Comparison of ENCODE assay signal across 29 cellular contexts in the genomic region with DNA sequence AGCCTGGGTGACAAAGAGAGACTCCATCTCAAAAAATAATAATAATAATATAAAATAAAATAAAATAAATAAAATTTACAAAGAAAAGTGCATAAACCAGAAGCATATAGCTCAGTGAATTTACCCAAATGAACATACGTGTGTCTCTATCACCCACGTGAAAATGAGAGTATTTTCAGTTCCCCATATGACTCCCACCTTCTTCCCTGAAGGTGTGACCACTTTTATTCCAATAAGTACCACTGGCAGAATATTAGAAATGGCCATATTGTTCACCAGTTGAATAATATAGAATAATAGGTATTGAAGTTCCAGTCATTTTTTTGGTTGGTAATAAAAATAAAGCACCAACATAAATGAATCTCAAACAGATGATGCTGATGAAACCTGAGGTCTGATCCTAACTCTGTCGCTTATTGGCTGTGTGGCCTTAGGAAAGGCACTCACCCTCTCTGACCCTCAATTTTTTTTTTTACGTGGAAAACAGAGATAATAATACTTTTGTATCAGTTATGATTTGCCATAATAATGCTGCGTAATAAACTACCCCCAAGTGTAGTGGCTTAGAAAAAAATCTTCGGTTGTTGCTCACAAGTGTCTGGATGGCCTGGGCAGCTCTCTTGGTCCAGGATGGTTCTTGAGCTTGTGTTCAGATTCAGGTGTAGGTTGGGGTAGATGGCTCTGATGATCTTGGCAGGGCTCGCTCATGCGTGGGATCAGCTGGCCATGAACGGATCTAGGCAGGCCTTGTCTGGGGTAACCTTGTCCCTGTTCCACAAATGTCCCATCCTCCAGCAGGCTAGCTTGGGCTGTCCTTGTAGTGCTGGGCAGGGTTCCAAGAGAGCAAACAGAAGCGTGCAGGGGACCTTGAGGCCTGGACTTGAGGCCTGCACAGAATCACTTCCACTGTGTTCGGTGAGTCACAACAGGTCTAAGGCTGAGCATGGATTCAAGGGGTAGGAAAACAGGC.
DNase-seq lines count a peak whose midpoint lies in the region; ATAC-seq, FAIRE-seq and TF ChIP-seq lines count a peak whose summit lies in the region.
"Had no signal": no experiment of that assay in that cellular context is flagged by ENCODE, and none has a peak within 500 bp of the region (broad histone marks: within the 10 kb centered on the region; RNA-seq: fewer than 3 reads in every experiment).

No MANE protein-coding gene starts in this region.

- TF ChIP-seq RAD21 in K562 (CRISPR knock-in tag; conservative IDR thresholded peaks at IDR 0.05 in 1 of 2, IDR thresholded peaks at IDR 0.05 in 1 of 2) = no peak

- TF ChIP-seq CTCF in right atrium auricular region (IDR thresholded peaks at IDR 0.05) (no peak), K562 (IDR thresholded peaks at IDR 0.05 in 2 of 3, conservative IDR thresholded peaks at IDR 0.05 in 1 of 3; ENCODE audit: insufficient read depth in 2 of 3, low read depth in 1 of 3, low read length in 3 of 3) (no peak), mucosa of descending colon (IDR thresholded peaks at IDR 0.05) (no peak), stomach (IDR thresholded peaks at IDR 0.05) (no peak)

- POLR2A ChIA-PET in K562 (lab: Yijun Ruan, JAX) = no interaction called here
- POLR2A ChIA-PET in naive thymus-derived CD8-positive, alpha-beta T cell (lab: Charles Lee) = no interaction called here

- no peak for TF ChIP-seq POLR2A in K562 (conservative IDR thresholded peaks at IDR 0.05)
- no peak for TF ChIP-seq POLR2A in stomach (IDR thresholded peaks at IDR 0.05)

- no peak overlapping the region for H3K4me3 Mint-ChIP-seq in naive thymus-derived CD8-positive, alpha-beta T cell
- H3K4me3 Mint-ChIP-seq: activated CD4-positive, alpha-beta memory T cell treated with anti-CD3 and anti-CD28 coated beads for 36 hours; activated naive CD4-positive, alpha-beta T cell treated with anti-CD3 and anti-CD28 coated beads for 36 hours; CD14-positive monocyte; dendritic cell treated with granulocyte-macrophage colony-stimulating factor and Interleukin-4, amounts not matched to agents 40 ng/mL and 50 ng/mL, for 4 days; endodermal cell; memory B cell; stimulated activated effector memory CD8-positive, alpha-beta T cell treated with anti-CD3 and anti-CD28 coated beads, Interleukin-12 subunit alpha, Interleukin-12 subunit beta, amount 100 ng/mL, for 72 hours; T-helper 2 cell treated with Interferon-gamma antibody and Interleukin-4, amounts not matched to agents 5 μg/mL and 100 μg/mL, for 36 hours had no signal

- no peak overlapping the region for H3K9ac ChIP-seq in K562 (ENCODE audit: insufficient read depth in 1 of 2, low read depth in 2 of 2, low read length in 2 of 2)

- DNase-seq in Right ventricle myocardium inferior (ENCODE audit: missing footprints) (no peak), right atrium auricular region (ENCODE audit: low spot score) (no peak), K562 (ENCODE audit: extremely low read depth in 1 of 4, low spot score in 3 of 4) (no peak), mucosa of descending colon (no peak), pons (ENCODE audit: low spot score) (no peak), stomach (no peak), NCI-H187 treated with DMSO at 0.1 percent for 48 hours (lab: John Stamatoyannopoulos, UW) (no peak)
- DNase-seq in naive thymus-derived CD8-positive, alpha-beta T cell = no peak
- DNase-seq: activated CD4-positive, alpha-beta memory T cell treated with anti-CD3 and anti-CD28 coated beads for 36 hours; activated CD4-positive, alpha-beta T cell treated with anti-CD3 and anti-CD28 coated beads for 1 hour; activated CD8-positive, alpha-beta memory T cell treated with anti-CD3 and anti-CD28 coated beads, Interleukin-2, amount 50 U/mL, for 4 hours; activated naive CD4-positive, alpha-beta T cell treated with anti-CD3 and anti-CD28 coated beads for 36 hours; Calu3; DMS79 treated with DMSO at 0.1 percent for 48 hours; endodermal cell; GDM1; IMR-90; NCI-H1048; NCI-H1694 treated with DMSO at 0.1 percent for 48 hours; NCI-H524 treated with DMSO at 0.1 percent for 48 hours; transverse colon had no signal

- H3K79me2 ChIP-seq in K562 (ENCODE audit: control insufficient read depth, insufficient read depth, low read length) = no peaks in the 10 kb centered on the region

- H3K27me3 Mint-ChIP-seq in naive thymus-derived CD8-positive, alpha-beta T cell = peaks cover 0 to 6% (median 1%) of the 10 kb centered on the region in 5 donors
- H3K27me3 Mint-ChIP-seq: activated CD4-positive, alpha-beta memory T cell treated with anti-CD3 and anti-CD28 coated beads for 36 hours; dendritic cell treated with granulocyte-macrophage colony-stimulating factor and Interleukin-4, amounts not matched to agents 40 ng/mL and 50 ng/mL, for 4 days; memory B cell had no signal

- H3K27ac ChIP-seq in right atrium auricular region (no peak overlapping the region), K562 (ENCODE audit: extremely low read depth, low read depth, low read length) (no peak overlapping the region), stomach (no peak overlapping the region)
- H3K27ac ChIP-seq: adrenal gland, body of pancreas, transverse colon had no signal

- H3K9me3 ChIP-seq in right atrium auricular region = no peaks in the 10 kb centered on the region
- H3K9me3 ChIP-seq in K562 (replicated peaks; ENCODE audit: control insufficient read depth, insufficient read depth, low read depth, low read length) = no peaks in the 10 kb centered on the region
- H3K9me3 ChIP-seq in mucosa of descending colon = peaks cover 3% of the 10 kb centered on the region
- H3K9me3 ChIP-seq in stomach = peaks cover 5 to 14% (median 8%) of the 10 kb centered on the region in 4 donors
- H3K9me3 ChIP-seq: adrenal gland, body of pancreas, transverse colon had no signal

- no peak overlapping the region for H3K4me2 ChIP-seq in K562 (ENCODE audit: insufficient read depth, low read length)

- no TSS peak for BruUV-seq in K562 (replicated peaks; lab: Mats Ljungman, UMichigan)

- H3K9me1 ChIP-seq in K562 (ENCODE audit: control insufficient read depth, insufficient read depth, low read length) = no peaks in the 10 kb centered on the region

- H3K4me1 Mint-ChIP-seq in naive thymus-derived CD8-positive, alpha-beta T cell = no peaks in the 10 kb centered on the region
- H3K4me1 Mint-ChIP-seq: CD14-positive monocyte; memory B cell; stimulated activated effector memory CD8-positive, alpha-beta T cell treated with anti-CD3 and anti-CD28 coated beads, Interleukin-12 subunit alpha, Interleukin-12 subunit beta, amount 100 ng/mL, for 72 hours had no signal

- H3K27ac Mint-ChIP-seq in naive thymus-derived CD8-positive, alpha-beta T cell = no peak overlapping the region
- H3K27ac Mint-ChIP-seq: activated CD4-positive, alpha-beta memory T cell treated with anti-CD3 and anti-CD28 coated beads for 36 hours; activated naive CD4-positive, alpha-beta T cell treated with anti-CD3 and anti-CD28 coated beads for 36 hours; CD14-positive monocyte; dendritic cell treated with granulocyte-macrophage colony-stimulating factor and Interleukin-4, amounts not matched to agents 40 ng/mL and 50 ng/mL, for 4 days; endodermal cell; memory B cell; progenitor cell of endocrine pancreas; stimulated activated effector memory CD8-positive, alpha-beta T cell treated with anti-CD3 and anti-CD28 coated beads, Interleukin-12 subunit alpha, Interleukin-12 subunit beta, amount 100 ng/mL, for 72 hours; T-helper 2 cell treated with Interferon-gamma antibody and Interleukin-4, amounts not matched to agents 5 μg/mL and 100 μg/mL, for 36 hours had no signal

- in situ Hi-C loops in K562 (cut with MboI) = no loop called here

- H3K4me1 ChIP-seq in right atrium auricular region (peaks cover 0 to 11% of the 10 kb centered on the region in 2 donors), K562 (replicated peaks in 1 of 2; ENCODE audit: control insufficient read depth in 2 of 2, insufficient read depth in 2 of 2, low read length in 2 of 2) (no peaks in the 10 kb centered on the region), mucosa of descending colon (ENCODE audit: low read depth) (no peaks in the 10 kb centered on the region), stomach (no peaks in the 10 kb centered on the region)
- H3K4me1 ChIP-seq: adrenal gland, body of pancreas, transverse colon had no signal

- intact Hi-C loops in Right ventricle myocardium inferior (cut with DNase I) = no loop called here
- intact Hi-C loops in K562 (cut with micrococcal nuclease) = no loop called here
- intact Hi-C loops in mucosa of descending colon (cut with DNase I, micrococcal nuclease) = no loop called here
- intact Hi-C loops in stomach (cut with DNase I; ENCODE audit: low total_unique reads) = no loop called here

- H2AFZ ChIP-seq in K562 (ENCODE audit: low read depth, low read length) = no peak overlapping the region

- H3K9me3 Mint-ChIP-seq in naive thymus-derived CD8-positive, alpha-beta T cell = peaks cover 0 to 2% (median 0%) of the 10 kb centered on the region in 9 donors
- H3K9me3 Mint-ChIP-seq: activated CD4-positive, alpha-beta memory T cell treated with anti-CD3 and anti-CD28 coated beads for 36 hours; activated naive CD4-positive, alpha-beta T cell treated with anti-CD3 and anti-CD28 coated beads for 36 hours; dendritic cell treated with granulocyte-macrophage colony-stimulating factor and Interleukin-4, amounts not matched to agents 40 ng/mL and 50 ng/mL, for 4 days; memory B cell; stimulated activated effector memory CD8-positive, alpha-beta T cell treated with anti-CD3 and anti-CD28 coated beads, Interleukin-12 subunit alpha, Interleukin-12 subunit beta, amount 100 ng/mL, for 72 hours; T-helper 2 cell treated with Interferon-gamma antibody and Interleukin-4, amounts not matched to agents 5 μg/mL and 100 μg/mL, for 36 hours had no signal

- TF ChIP-seq EP300 in K562 (IDR thresholded peaks at IDR 0.05; ENCODE audit: low read length) (no peak), stomach (IDR thresholded peaks at IDR 0.05) (no peak)

- H3K4me3 ChIP-seq in right atrium auricular region (no peak overlapping the region), K562 (no peak overlapping the region), mucosa of descending colon (no peak overlapping the region), stomach (no peak overlapping the region)
- H3K4me3 ChIP-seq: adrenal gland, body of pancreas, transverse colon had no signal

- CTCF ChIA-PET in K562 (lab: Yijun Ruan, JAX; ENCODE audit: low intra/inter-chr PET ratio) = no interaction called here

- H3K36me3 ChIP-seq in right atrium auricular region = peaks cover 96% of the 10 kb centered on the region
- H3K36me3 ChIP-seq in K562 (ENCODE audit: control insufficient read depth, insufficient read depth, low read length) = peaks cover 53% of the 10 kb centered on the region; the same call in 2 of the 3 replicates
- no peaks in the 10 kb centered on the region for H3K36me3 ChIP-seq in mucosa of descending colon (ENCODE audit: low read depth)
- H3K36me3 ChIP-seq in stomach = no peaks in the 10 kb centered on the region
- H3K36me3 ChIP-seq: adrenal gland, transverse colon had no signal

- no peaks in the 10 kb centered on the region for H4K20me1 ChIP-seq in K562 (replicated peaks; ENCODE audit: control insufficient read depth, insufficient read depth, low read length)

- WGBS in K562 (ENCODE audit: insufficient coverage, low coverage, missing lambda C conversion rate) = 94% methylated on average over 9 of the region's 11 CpGs
- 79 to 89% (median 84%) methylated on average over 11 of the region's 11 CpGs for WGBS in stomach, 5 donors

- H3K27me3 ChIP-seq in right atrium auricular region (no peaks in the 10 kb centered on the region), K562 (ENCODE audit: control insufficient read depth in 2 of 2, insufficient read depth in 2 of 2, low read length in 2 of 2) (no peaks in the 10 kb centered on the region), stomach (peaks cover 0 to 2% (median 0%) of the 10 kb centered on the region in 3 donors)
- H3K27me3 ChIP-seq: adrenal gland, body of pancreas, transverse colon had no signal

- H3K36me3 Mint-ChIP-seq in naive thymus-derived CD8-positive, alpha-beta T cell = no peaks in the 10 kb centered on the region
- H3K36me3 Mint-ChIP-seq: activated CD4-positive, alpha-beta memory T cell treated with anti-CD3 and anti-CD28 coated beads for 36 hours; CD14-positive monocyte; memory B cell; stimulated activated effector memory CD8-positive, alpha-beta T cell treated with anti-CD3 and anti-CD28 coated beads, Interleukin-12 subunit alpha, Interleukin-12 subunit beta, amount 100 ng/mL, for 72 hours had no signal

- FAIRE-seq in K562 (lab: Jason Lieb, UNC) = no peak

- peak; percentile 48 for ATAC-seq in Right ventricle myocardium inferior
- no peak for ATAC-seq in K562
- ATAC-seq in mucosa of descending colon = peak; percentile 15
- ATAC-seq in naive thymus-derived CD8-positive, alpha-beta T cell = no peak
- ATAC-seq: body of pancreas; stimulated activated effector memory CD8-positive, alpha-beta T cell treated with anti-CD3 and anti-CD28 coated beads, Interleukin-12 subunit alpha, Interleukin-12 subunit beta, amount 100 ng/mL, for 72 hours had no signal

Comparison
In these comparisons a context has a peak if more than half of its experiments do, and no peak if none do; other contexts are left out.
1. ATAC-seq: peak in Right ventricle myocardium inferior (single experiment) and mucosa of descending colon (single experiment); none in K562 (single experiment) and naive thymus-derived CD8-positive, alpha-beta T cell (0 of 2).